ENCODE assay signal across 9 cellular contexts in genomic region chr19:46614114-46614701, GRCh38. TPM values are rescaled to one million over a fixed set of nuclear protein-coding genes. Genes with fewer than 3 reads are reported as not detected.
DNase-seq lines count a peak whose midpoint lies in the region; ATAC-seq and TF ChIP-seq lines count a peak whose summit lies in the region.
"Had no signal": no experiment of that assay in that cellular context is flagged by ENCODE, and none has a peak within 500 bp of the region (broad histone marks: within the 10 kb centered on the region; RNA-seq: fewer than 3 reads in every experiment).

No MANE protein-coding gene starts in this region.

- no peaks in the 10 kb centered on the region for H3K27me3 ChIP-seq in breast epithelium
- no peaks in the 10 kb centered on the region for H3K27me3 ChIP-seq in kidney epithelial cell (ENCODE audit: control insufficient read depth, insufficient read depth, low read length)

- TF ChIP-seq CTCF in AG09309 (IDR thresholded peaks at IDR 0.05; ENCODE audit: control insufficient read depth, insufficient read depth, low read depth, low read length, missing control alignments) (peak; percentile 91), GM20000 (IDR thresholded peaks at IDR 0.05; ENCODE audit: extremely low read depth, missing control alignments) (peak; percentile 51), WI38 (IDR thresholded peaks at IDR 0.05; ENCODE audit: low read depth, low read length) (peak; percentile 88), breast epithelium (IDR thresholded peaks at IDR 0.05) (peak; percentile 88 to 91 (median 90)), kidney epithelial cell (IDR thresholded peaks at IDR 0.05; ENCODE audit: insufficient read depth, low read length, poor library complexity, severe bottlenecking) (peak; percentile 88)

- no peak for DNase-seq in AG09309 (ENCODE audit: low read depth)
- peak; percentile 77 for DNase-seq in GM20000 (ENCODE audit: low spot score)
- peak; percentile 69 for DNase-seq in NCI-H2107 (lab: John Stamatoyannopoulos, UW)
- DNase-seq in breast epithelium (ENCODE audit: low spot score in 2 of 2) = peak; percentile 67 to 78
- no peak for DNase-seq in kidney epithelial cell (ENCODE audit: low read depth)
- DNase-seq in stimulated activated CD4-positive, alpha-beta T cell treated with anti-CD3 and anti-CD28 coated beads, Interleukin-2, amount 100 ng/mL, for 4 hours (ENCODE audit: low read depth) = peak; percentile 71

- no peak for TF ChIP-seq POLR2A in breast epithelium (IDR thresholded peaks at IDR 0.05)

- H3K4me3 ChIP-seq in AG09309 (ENCODE audit: control insufficient read depth, low read depth, low read length) = no peak overlapping the region
- H3K4me3 ChIP-seq in WI38 (ENCODE audit: low read depth, low read length) = no peak overlapping the region
- no peak overlapping the region for H3K4me3 ChIP-seq in breast epithelium
- H3K4me3 ChIP-seq in kidney epithelial cell (ENCODE audit: low read depth, low read length) = no peak overlapping the region

- intact Hi-C loops in breast epithelium (cut with DNase I; ENCODE audit: low total_unique reads) = no loop called here

- H3K36me3 ChIP-seq in breast epithelium (no peaks in the 10 kb centered on the region), kidney epithelial cell (ENCODE audit: control insufficient read depth, insufficient read depth, low read length) (peaks cover 2% of the 10 kb centered on the region)

- no peak overlapping the region for H3K27ac ChIP-seq in breast epithelium

- H3K9me3 ChIP-seq in breast epithelium = no peaks in the 10 kb centered on the region

- no peak for ATAC-seq in HG03108 (IDR thresholded peaks at IDR 0.05; ENCODE audit: unreplicated experiment)

- H3K4me1 ChIP-seq in breast epithelium = peaks cover 4 to 10% of the 10 kb centered on the region in 2 donors

RNA-seq across cellular contexts. Expression of gene PTGIR, which starts 10.7 kb away (rescaled TPM):
- total RNA-seq in breast epithelium = 1 to 10 TPM in 2 of 3 donors, under 1 TPM in 1; 0.29 to 6.9 (median 1.3) TPM
- 0.48 TPM in 1 of 2 replicates, not detected in the other for total RNA-seq in kidney epithelial cell

RNA-seq across cellular contexts. Expression of gene CALM3, which starts 13.1 kb away (rescaled TPM):
- total RNA-seq in breast epithelium (100 to 1,000 TPM in 1 of 3 donors, 10 to 100 TPM in 2; 85.9 to 129 (median 86.6) TPM), kidney epithelial cell (103 and 127 TPM in 2 replicates)

RNA-seq across cellular contexts. Expression of gene GNG8, which starts 21.8 kb away (rescaled TPM):
- not detected for total RNA-seq in breast epithelium
- not detected in 2 replicates for total RNA-seq in kidney epithelial cell
- total RNA-seq: subcutaneous adipose tissue had no signal

RNA-seq across cellular contexts. Expression of gene DACT3, which starts 46.8 kb away (rescaled TPM):
- total RNA-seq in breast epithelium (1 to 10 TPM in 2 of 3 donors, under 1 TPM in 1; 0.48 to 3.9 (median 1.9) TPM), kidney epithelial cell (0.14 and 0.33 TPM in 2 replicates)

Comparison
In these comparisons a context has a peak if more than half of its experiments do, and no peak if none do; other contexts are left out.
1. DNase-seq: peak in GM20000 (single experiment), NCI-H2107 (single experiment), breast epithelium (2 of 2) and stimulated activated CD4-positive, alpha-beta T cell treated with anti-CD3 and anti-CD28 coated beads, Interleukin-2, amount 100 ng/mL, for 4 hours (single experiment); none in AG09309 (single experiment) and kidney epithelial cell (single experiment).
2. Peak in every context shown above with its lines, with median percentiles within 50 percentile points of each other: CTCF ChIP-seq.